Comparison of ENCODE assay signal across 15 cellular contexts in the genomic region with DNA sequence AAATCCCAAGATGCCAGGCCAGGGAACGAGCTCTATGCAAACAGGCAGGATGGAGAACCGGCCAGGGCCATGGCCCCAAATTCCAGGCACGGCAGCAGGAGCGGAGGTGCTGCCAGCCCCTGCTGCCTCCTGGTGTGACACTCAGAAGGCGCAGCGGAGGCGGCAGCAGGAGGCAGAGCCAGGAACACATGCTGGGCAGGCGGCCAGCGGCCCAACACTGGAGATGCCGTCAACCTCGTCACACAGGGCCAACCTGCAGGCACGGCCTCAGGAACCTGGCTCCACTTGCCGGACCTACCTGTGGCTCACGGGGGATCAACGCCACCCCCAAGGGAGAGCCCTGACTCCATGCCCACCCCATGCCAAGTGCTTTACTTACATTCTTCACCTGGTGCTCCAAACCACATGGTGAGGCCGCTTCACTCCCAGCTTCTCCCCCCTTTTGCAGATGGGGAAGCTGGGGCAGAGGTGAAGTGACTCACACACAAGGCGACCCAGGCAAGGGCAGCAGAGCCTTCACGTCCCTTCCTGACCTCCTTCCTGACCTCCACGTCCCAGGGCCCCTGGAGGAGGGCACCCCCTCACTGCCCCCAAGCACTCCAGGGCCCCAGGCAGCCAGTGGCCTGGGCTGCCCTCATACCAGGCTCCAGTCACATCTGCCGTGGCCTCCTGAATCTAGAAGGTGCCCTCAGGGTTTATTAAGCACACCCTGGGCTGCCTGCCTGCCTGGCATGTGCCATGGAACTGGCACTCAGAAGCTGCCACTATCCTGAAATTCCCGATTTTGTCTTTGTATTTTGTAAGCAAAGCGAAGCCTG. TPM values are rescaled to one million over a fixed set of nuclear protein-coding genes. Genes with fewer than 3 reads are reported as not detected.
DNase-seq lines count a peak whose midpoint lies in the region; ATAC-seq, FAIRE-seq and TF ChIP-seq lines count a peak whose summit lies in the region.
"Had no signal": no experiment of that assay in that cellular context is flagged by ENCODE, and none has a peak within 500 bp of the region (broad histone marks: within the 10 kb centered on the region; RNA-seq: fewer than 3 reads in every experiment).

No MANE protein-coding gene starts in this region.

- TF ChIP-seq CTCF in keratinocyte (optimal IDR thresholded peaks at IDR 0.05 in 1 of 3, IDR thresholded peaks at IDR 0.05 in 1 of 3, conservative IDR thresholded peaks at IDR 0.05 in 1 of 3; ENCODE audit: extremely low read depth in 1 of 3, insufficient read depth in 2 of 3, low read length in 3 of 3), result no peak

- H3K79me2 ChIP-seq in keratinocyte (ENCODE audit: control insufficient read depth, insufficient read depth, low read length), result no peaks in the 10 kb centered on the region

- DNase-seq in caudate nucleus (lab: John Stamatoyannopoulos, UW), result peak in 10 of 61 donors; percentile 6 to 69 (median 16)
- no peak for DNase-seq in keratinocyte (ENCODE audit: low read depth, low spot score)
- DNase-seq in renal cortical epithelial cell (ENCODE audit: low read depth), result peak; percentile 47
- no peak for DNase-seq in activated CD4-positive, alpha-beta T cell treated with anti-CD3 and anti-CD28 coated beads for 48 hours
- no peak for DNase-seq in NCI-H146 (lab: John Stamatoyannopoulos, UW)
- DNase-seq: activated naive CD8-positive, alpha-beta T cell treated with anti-CD3 and anti-CD28 coated beads for 36 hours; NCI-H1417; NCI-H82; SJCRH30; stimulated activated CD4-positive, alpha-beta T cell treated with anti-CD3 and anti-CD28 coated beads, Interleukin-4, amount 100 ng/mL, for 24 hours; stimulated activated naive CD8-positive, alpha-beta T cell treated with anti-CD3 and anti-CD28 coated beads, Interleukin-15, Interleukin-2, amounts not matched to agents 100 U/mL and 50 U/mL, for 24 hours had no signal

- H3K4me2 ChIP-seq in keratinocyte (ENCODE audit: control insufficient read depth, extremely low read depth, insufficient read depth, low read depth, low read length), result peak overlapping the region; percentile 27

- no peak overlapping the region for H3K4me3 ChIP-seq in keratinocyte (ENCODE audit: control insufficient read depth in 2 of 3, extremely low read depth in 1 of 3, insufficient read depth in 2 of 3, low read depth in 1 of 3, low read length in 3 of 3)
- H3K4me3 ChIP-seq: SJCRH30 had no signal

- peak; percentile 24; the same call in 1 of the 2 replicates for TF ChIP-seq RAD21 in Ishikawa (IDR thresholded peaks at IDR 0.05; ENCODE audit: low read depth)

- H4K20me1 ChIP-seq in keratinocyte (ENCODE audit: control insufficient read depth, extremely low read depth, insufficient read depth, low read length), result no peaks in the 10 kb centered on the region

- H3K9ac ChIP-seq in keratinocyte (ENCODE audit: control insufficient read depth, extremely low read depth, insufficient read depth, low read length), result no peak overlapping the region

- FAIRE-seq in keratinocyte (lab: Jason Lieb, UNC), result no peak
- FAIRE-seq: HTR-8/SVneo had no signal

- peaks cover 30% of the 10 kb centered on the region for H3K4me1 ChIP-seq in keratinocyte (ENCODE audit: control insufficient read depth, extremely low read depth, insufficient read depth, low read length)

- H3K9me1 ChIP-seq in keratinocyte (ENCODE audit: control insufficient read depth, extremely low read depth, insufficient read depth, low read length), result no peaks in the 10 kb centered on the region

- no peaks in the 10 kb centered on the region for H3K36me3 ChIP-seq in keratinocyte (ENCODE audit: control insufficient read depth in 2 of 2, extremely low read depth in 1 of 2, insufficient read depth in 2 of 2, low read length in 2 of 2)
- H3K36me3 ChIP-seq: SJCRH30 had no signal

- H3K9me3 ChIP-seq in keratinocyte (ENCODE audit: control insufficient read depth, low read depth, low read length), result no peaks in the 10 kb centered on the region
- H3K9me3 ChIP-seq: SJCRH30 had no signal

- no peaks in the 10 kb centered on the region for H3K27me3 ChIP-seq in keratinocyte (ENCODE audit: control insufficient read depth, extremely low read depth, insufficient read depth, low read length)
- H3K27me3 ChIP-seq: SJCRH30 had no signal

- no peak for ATAC-seq in GM21825 (IDR thresholded peaks at IDR 0.05; ENCODE audit: unreplicated experiment)
- no peak for ATAC-seq in HG02840 (IDR thresholded peaks at IDR 0.05; ENCODE audit: low FRiP score, unreplicated experiment)
- ATAC-seq: stimulated activated naive CD8-positive, alpha-beta T cell treated with anti-CD3 and anti-CD28 coated beads, Interleukin-15, Interleukin-2, amounts not matched to agents 100 U/mL and 50 U/mL, for 24 hours had no signal

- H3K27ac ChIP-seq in caudate nucleus (ENCODE audit: low read depth, low read length), result peak overlapping the region; percentile 3
- H3K27ac ChIP-seq in keratinocyte (ENCODE audit: control insufficient read depth, insufficient read depth, low read length), result no peak overlapping the region
- H3K27ac ChIP-seq: SJCRH30 had no signal

- H2AFZ ChIP-seq in keratinocyte (ENCODE audit: control insufficient read depth, low read length), result no peak overlapping the region

- dilution Hi-C loops in keratinocyte (cut with MboI; ENCODE audit: extremely low pct_ligation_motif_present, low sequenced_read_pairs), result no loop called here

- TF ChIP-seq EP300 in Ishikawa (IDR thresholded peaks at IDR 0.05; ENCODE audit: borderline replicate concordance), result peak; percentile 72

TF ChIP-seq in Ishikawa, 13 proteins besides CTCF, POLR2A, EP300 and RAD21:
- TF ChIP-seq EGR1 (IDR thresholded peaks at IDR 0.05) (peak; percentile 79), NFIC (IDR thresholded peaks at IDR 0.05) (peak; percentile 93), TCF12 (IDR thresholded peaks at IDR 0.05; ENCODE audit: low read depth) (peak; percentile 76), TEAD4 (IDR thresholded peaks at IDR 0.05) (peak; percentile 82), YY1 (IDR thresholded peaks at IDR 0.05; ENCODE audit: low read depth) (no peak; the same call in 1 of the 2 replicates), FOXM1 (IDR thresholded peaks at IDR 0.05; ENCODE audit: borderline replicate concordance, low read depth) (no peak)
- TF ChIP-seq, protein P1, sequence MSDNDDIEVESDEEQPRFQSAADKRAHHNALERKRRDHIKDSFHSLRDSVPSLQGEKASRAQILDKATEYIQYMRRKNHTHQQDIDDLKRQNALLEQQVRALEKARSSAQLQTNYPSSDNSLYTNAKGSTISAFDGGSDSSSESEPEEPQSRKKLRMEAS (IDR thresholded peaks at IDR 0.05), result peak; percentile 97

RNA-seq across cellular contexts. Expression of gene GGACT, which starts 43.5 kb away (rescaled TPM):
- 5.6 to 8.2 TPM (median 6.2 TPM) in 3 replicates for polyA plus RNA-seq in keratinocyte
- 3.1 TPM for polyA plus RNA-seq in keratinocyte (2011; ENCODE audit: low read depth)
- 7.8 and 8.4 TPM in 2 replicates for polyA plus RNA-seq in keratinocyte (2011; cell fraction: cytosol; rRNA removed)
- 4.0 and 5.1 TPM in 2 replicates for polyA plus RNA-seq in keratinocyte (2011; cell fraction: nucleus; rRNA removed)
- 6.5 and 9.3 TPM in 2 replicates for polyA plus RNA-seq in keratinocyte (2012; ENCODE audit: low replicate concordance)
- 0.85 to 3.7 TPM (median 2.7 TPM) in 3 replicates for polyA minus RNA-seq in keratinocyte
- polyA minus RNA-seq in keratinocyte (2011; cell fraction: cytosol; rRNA and poly(A)+ RNA removed), result 4.6 TPM
- 4.4 and 5.5 TPM in 2 replicates for polyA minus RNA-seq in keratinocyte (2011; cell fraction: nucleus; rRNA and poly(A)+ RNA removed)
- 6.1 and 7.8 TPM in 2 replicates for total RNA-seq in renal cortical epithelial cell
